Comparison of ENCODE assay signal across 23 cellular contexts in the genomic region with DNA sequence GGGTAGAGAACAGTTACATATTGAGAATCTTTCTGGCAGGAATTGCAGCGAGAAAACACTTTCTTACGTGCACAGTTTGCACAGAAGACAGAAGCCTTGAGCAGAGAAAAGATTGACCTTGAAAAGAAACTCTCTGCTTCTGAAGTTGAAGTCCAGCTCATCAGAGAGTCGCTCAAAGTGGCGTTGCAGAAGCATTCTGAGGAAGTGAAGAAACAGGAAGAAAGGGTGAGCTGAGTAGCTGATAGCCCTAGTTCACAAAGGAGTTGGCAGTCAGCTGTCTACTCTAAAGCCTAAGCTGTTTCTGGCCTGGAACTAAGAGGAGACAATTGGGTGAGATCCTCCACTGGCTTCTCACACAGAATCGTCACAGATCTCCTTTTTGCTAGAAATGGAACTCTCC. TPM values are rescaled to one million over a fixed set of nuclear protein-coding genes. Genes with fewer than 3 reads are reported as not detected.
A peak's percentile ranks its signal among the peaks of the same experiment; 100 is the strongest.
DNase-seq lines count a peak whose midpoint lies in the region; ATAC-seq and TF ChIP-seq lines count a peak whose summit lies in the region.
"Had no signal": no experiment of that assay in that cellular context is flagged by ENCODE, and none has a peak within 500 bp of the region (broad histone marks: within the 10 kb centered on the region; RNA-seq: fewer than 3 reads in every experiment).

No MANE protein-coding gene starts in this region.

- H3K4me3 ChIP-seq in fibroblast of pulmonary artery (replicated peaks; ENCODE audit: low read depth, low read length): no peak overlapping the region
- H3K4me3 ChIP-seq in psoas muscle: no peak overlapping the region
- no peak overlapping the region for H3K4me3 ChIP-seq in breast epithelium
- H3K4me3 ChIP-seq: ascending aorta, hepatocyte had no signal

- intact Hi-C loops in psoas muscle (cut with DNase I): loop anchor here in 1 of 2 donors (2.0 kb wide), 1 partner anchor 59 kb away; no protein-coding TSS in a partner anchor
- intact Hi-C loops in breast epithelium (cut with DNase I; ENCODE audit: low total_unique reads): no loop called here

- H3K9me3 ChIP-seq in psoas muscle: no peaks in the 10 kb centered on the region
- no peaks in the 10 kb centered on the region for H3K9me3 ChIP-seq in breast epithelium
- H3K9me3 ChIP-seq: ascending aorta had no signal

- H3K27me3 ChIP-seq in psoas muscle (ENCODE audit: insufficient read depth in 3 of 3, low read length in 2 of 3) (no peaks in the 10 kb centered on the region), breast epithelium (no peaks in the 10 kb centered on the region)
- H3K27me3 ChIP-seq: ascending aorta, hepatocyte had no signal

- no peak for TF ChIP-seq POLR2A in breast epithelium (IDR thresholded peaks at IDR 0.05)

- ATAC-seq in psoas muscle: no peak
- ATAC-seq in HG02798 (IDR thresholded peaks at IDR 0.05; ENCODE audit: poor library complexity, unreplicated experiment): no peak
- ATAC-seq in HG03565 (IDR thresholded peaks at IDR 0.05; ENCODE audit: unreplicated experiment): no peak
- ATAC-seq: activated CD8-positive, alpha-beta T cell treated with anti-CD3 and anti-CD28 coated beads for 36 hours; naive thymus-derived CD8-positive, alpha-beta T cell; sciatic nerve had no signal

- TF ChIP-seq CTCF in fibroblast of pulmonary artery (IDR thresholded peaks at IDR 0.05; ENCODE audit: low read length, missing control alignments) (no peak), psoas muscle (IDR thresholded peaks at IDR 0.05) (no peak), breast epithelium (IDR thresholded peaks at IDR 0.05) (no peak)

- 71 to 89% (median 80%) methylated on average over 5 of the region's 5 CpGs for WGBS in psoas muscle, 3 donors

- peak overlapping the region; percentile 74 for H3K27ac ChIP-seq in psoas muscle
- H3K27ac ChIP-seq in breast epithelium: no peak overlapping the region
- H3K27ac ChIP-seq: ascending aorta, epithelial cell of prostate, hepatocyte had no signal

- H3K36me3 ChIP-seq in psoas muscle (ENCODE audit: insufficient read depth in 1 of 2, low read depth in 1 of 2) (peaks cover 10 to 81% of the 10 kb centered on the region in 2 donors), breast epithelium (peaks cover 5% of the 10 kb centered on the region)

- peak; percentile 91 for DNase-seq in GF-D8 (lab: John Stamatoyannopoulos, UW)
- peak; percentile 90 for DNase-seq in NOMO-1 treated with DMSO at 0.1 percent for 48 hours (lab: John Stamatoyannopoulos, UW; ENCODE audit: unreplicated experiment)
- peak; percentile 41 for DNase-seq in fibroblast of pulmonary artery (ENCODE audit: low read depth)
- DNase-seq in psoas muscle: no peak
- no peak for DNase-seq in breast epithelium (ENCODE audit: low spot score in 2 of 2)
- DNase-seq in SK-N-DZ (ENCODE audit: low spot score): no peak
- DNase-seq: activated CD8-positive, alpha-beta T cell treated with anti-CD3 and anti-CD28 coated beads for 36 hours; DMS79; foreskin fibroblast; GOT3; mammary epithelial cell; naive thymus-derived CD8-positive, alpha-beta T cell; NCI-H1092; NCI-H510A treated with DMSO at 0.1 percent for 48 hours; NK-92 treated with Interleukin-12 subunit alpha and Interleukin-12 subunit beta, amount 100 ng/mL, for 24 hours; stimulated activated naive CD4-positive, alpha-beta T cell had no signal

- peaks cover 27% of the 10 kb centered on the region for H3K4me1 ChIP-seq in psoas muscle
- H3K4me1 ChIP-seq in breast epithelium: no peaks in the 10 kb centered on the region
- H3K4me1 ChIP-seq: ascending aorta had no signal

RNA-seq across cellular contexts. Expression of a gene that starts 20.3 kb away (rescaled TPM):
- total RNA-seq in psoas muscle: 10 to 100 TPM; 21.4 to 30.6 (median 22.6) TPM
- 10 to 100 TPM; 10.9 to 78.1 (median 18.2) TPM for polyA plus RNA-seq in psoas muscle
- 10 to 100 TPM; 27.5 to 55.7 (median 50.1) TPM for total RNA-seq in breast epithelium
- polyA plus RNA-seq in SK-N-DZ (2014; cell fraction: cytosol; rRNA removed): 9.1 and 15.6 TPM in 2 replicates
- 4.0 and 8.9 TPM in 2 replicates for polyA plus RNA-seq in SK-N-DZ (2014; cell fraction: nucleus; rRNA removed)

RNA-seq across cellular contexts. Expression of a gene that starts 25.6 kb away (rescaled TPM):
- total RNA-seq in psoas muscle (10 to 100 TPM; 16.0 to 52.5 (median 41.1) TPM), breast epithelium (10 to 100 TPM in 1 of 3 donors, 1 to 10 TPM in 2; 4.8 to 11.7 (median 7.5) TPM)
- polyA plus RNA-seq in psoas muscle: 10 to 100 TPM; 14.8 to 24.2 (median 18.0) TPM
- polyA plus RNA-seq in SK-N-DZ (2014; cell fraction: cytosol; rRNA removed): 34.0 and 39.5 TPM in 2 replicates
- 75.2 and 82.4 TPM in 2 replicates for polyA plus RNA-seq in SK-N-DZ (2014; cell fraction: nucleus; rRNA removed)

RNA-seq across cellular contexts. Expression of a gene that starts 46.9 kb away (rescaled TPM):
- total RNA-seq in psoas muscle (1 to 10 TPM; 3.5 to 7.0 (median 3.9) TPM), breast epithelium (10 to 100 TPM; 15.0 to 25.5 (median 24.9) TPM)
- polyA plus RNA-seq in psoas muscle: 1 to 10 TPM; 3.9 to 6.8 (median 5.8) TPM
- 4.8 and 5.1 TPM in 2 replicates for polyA plus RNA-seq in SK-N-DZ (2014; cell fraction: cytosol; rRNA removed)
- polyA plus RNA-seq in SK-N-DZ (2014; cell fraction: nucleus; rRNA removed): 52.0 and 62.5 TPM in 2 replicates

RNA-seq across cellular contexts. Expression of a gene that starts 58.2 kb away (rescaled TPM):
- total RNA-seq in psoas muscle: 1 to 10 TPM; 2.1 to 4.2 (median 4.1) TPM
- 1 to 10 TPM; 2.9 to 3.9 (median 3.6) TPM for polyA plus RNA-seq in psoas muscle
- total RNA-seq in breast epithelium: 10 to 100 TPM in 2 of 3 donors, 1 to 10 TPM in 1; 8.3 to 12.8 (median 12.3) TPM
- polyA plus RNA-seq in SK-N-DZ (2014; cell fraction: cytosol; rRNA removed): not detected in 2 replicates
- polyA plus RNA-seq in SK-N-DZ (2014; cell fraction: nucleus; rRNA removed): not detected in 2 replicates
- total RNA-seq: ascending aorta, mammary epithelial cell, osteocyte had no signal

Comparison
In these comparisons a context has a peak if more than half of its experiments do, and no peak if none do; other contexts are left out.
1. DNase-seq: peak in GF-D8 (single experiment), NOMO-1 treated with DMSO at 0.1 percent for 48 hours (single experiment) and fibroblast of pulmonary artery (single experiment); none in psoas muscle (0 of 2), breast epithelium (0 of 2) and SK-N-DZ (single experiment).